ENCODE assay signal across 7 cellular contexts in genomic region chr15:80093854-80094418, GRCh38. TPM values are rescaled to one million over a fixed set of nuclear protein-coding genes. Genes with fewer than 3 reads are reported as not detected.
DNase-seq lines count a peak whose midpoint lies in the region; ATAC-seq, FAIRE-seq and TF ChIP-seq lines count a peak whose summit lies in the region.

No MANE protein-coding gene starts in this region.

- peak in 1 of 4 donors; percentile 39 for TF ChIP-seq EP300 in sigmoid colon (IDR thresholded peaks at IDR 0.05)

- no peaks in the 10 kb centered on the region for H3K36me3 ChIP-seq in sigmoid colon

- WGBS in sigmoid colon, 2 donors = 28 to 64% methylated on average over 5 of the region's 5 CpGs

- no peak overlapping the region for H3K4me3 ChIP-seq in epithelial cell of esophagus (ENCODE audit: low read length)
- no peak overlapping the region for H3K4me3 ChIP-seq in sigmoid colon

- H3K9me3 ChIP-seq in sigmoid colon = no peaks in the 10 kb centered on the region

- no peaks in the 10 kb centered on the region for H3K27me3 ChIP-seq in sigmoid colon

- ATAC-seq in HG03045 (IDR thresholded peaks at IDR 0.05; ENCODE audit: unreplicated experiment) (no peak), HG02852 (IDR thresholded peaks at IDR 0.05; ENCODE audit: unreplicated experiment) (no peak)

- FAIRE-seq in GM12891 (lab: Jason Lieb, UNC) = peak; percentile 41

- peak overlapping the region in 3 of 4 donors; percentile 39 to 50 (median 44) for H3K27ac ChIP-seq in sigmoid colon

- DNase-seq in GM12891 (ENCODE audit: insufficient read length, low spot score) (no peak), NCI-H460 (ENCODE audit: extremely low read depth, low read depth) (peak; percentile 18), epithelial cell of esophagus (ENCODE audit: low read depth) (peak; percentile 58), sigmoid colon (peak; percentile 82)
- DNase-seq in stimulated activated naive CD4-positive, alpha-beta T cell (lab: John Stamatoyannopoulos, UW) = no peak

- TF ChIP-seq CTCF in epithelial cell of esophagus (IDR thresholded peaks at IDR 0.05; ENCODE audit: insufficient read depth, low read depth, low read length, missing control alignments) = no peak
- no peak for TF ChIP-seq CTCF in sigmoid colon (IDR thresholded peaks at IDR 0.05)

- TF ChIP-seq POLR2A in GM12891 (IDR thresholded peaks at IDR 0.05; ENCODE audit: low read depth, low read length) (no peak), sigmoid colon (IDR thresholded peaks at IDR 0.05) (no peak)

- peaks cover 0 to 51% (median 43%) of the 10 kb centered on the region in 4 donors for H3K4me1 ChIP-seq in sigmoid colon

- intact Hi-C loops in sigmoid colon (cut with DNase I) = no loop called here

TF ChIP-seq in GM12891, 5 proteins besides CTCF, POLR2A, EP300 and RAD21:
- TF ChIP-seq TAF1 (IDR thresholded peaks at IDR 0.05; ENCODE audit: low read depth, low read length) (no peak), POLR2AphosphoS5 (IDR thresholded peaks at IDR 0.05; ENCODE audit: low read depth, low read length) (no peak), SPI1 (IDR thresholded peaks at IDR 0.05; ENCODE audit: low read depth, low read length) (no peak), PAX5 (IDR thresholded peaks at IDR 0.05; ENCODE audit: insufficient read depth, low read length, severe bottlenecking) (no peak), POU2F2 (IDR thresholded peaks at IDR 0.05; ENCODE audit: low read depth, low read length) (no peak)
TF ChIP-seq in GM12891: peak in this region for 0.

RNA-seq across cellular contexts. Expression of gene ZFAND6, which starts 34.5 kb away (rescaled TPM):
- 50.3 TPM for polyA plus RNA-seq in GM12891 (2012; ENCODE audit: low read depth, missing spikeins)
- 81.4 and 91.6 TPM in 2 replicates for total RNA-seq in NCI-H460 (2014; rRNA removed; shearing (Covaris generic))
- polyA plus RNA-seq in NCI-H460 (2014; cell fraction: nucleus; rRNA removed) = 86.6 and 130 TPM in 2 replicates
- total RNA-seq in sigmoid colon = 100 to 1,000 TPM; 116 to 177 (median 155) TPM
- polyA plus RNA-seq in sigmoid colon = 100 to 1,000 TPM in 2 of 3 donors, 10 to 100 TPM in 1; 65.8 to 188 (median 135) TPM

RNA-seq across cellular contexts. Expression of gene FAH, which starts 58.9 kb away (rescaled TPM):
- polyA plus RNA-seq in GM12891 (2012; ENCODE audit: low read depth, missing spikeins) = 48.9 TPM
- 16.0 and 17.3 TPM in 2 replicates for total RNA-seq in NCI-H460 (2014; rRNA removed; shearing (Covaris generic))
- polyA plus RNA-seq in NCI-H460 (2014; cell fraction: nucleus; rRNA removed) = 28.0 and 32.7 TPM in 2 replicates
- total RNA-seq in sigmoid colon = 10 to 100 TPM; 11.4 to 23.5 (median 12.0) TPM
- 10 to 100 TPM; 14.4 to 17.5 (median 17.1) TPM for polyA plus RNA-seq in sigmoid colon

Comparison
In these comparisons a context has a peak if more than half of its experiments do, and no peak if none do; other contexts are left out.
1. DNase-seq: peak in NCI-H460 (single experiment), epithelial cell of esophagus (single experiment) and sigmoid colon (single experiment); none in GM12891 (single experiment) and stimulated activated naive CD4-positive, alpha-beta T cell (0 of 6).